In the genomic region with DNA sequence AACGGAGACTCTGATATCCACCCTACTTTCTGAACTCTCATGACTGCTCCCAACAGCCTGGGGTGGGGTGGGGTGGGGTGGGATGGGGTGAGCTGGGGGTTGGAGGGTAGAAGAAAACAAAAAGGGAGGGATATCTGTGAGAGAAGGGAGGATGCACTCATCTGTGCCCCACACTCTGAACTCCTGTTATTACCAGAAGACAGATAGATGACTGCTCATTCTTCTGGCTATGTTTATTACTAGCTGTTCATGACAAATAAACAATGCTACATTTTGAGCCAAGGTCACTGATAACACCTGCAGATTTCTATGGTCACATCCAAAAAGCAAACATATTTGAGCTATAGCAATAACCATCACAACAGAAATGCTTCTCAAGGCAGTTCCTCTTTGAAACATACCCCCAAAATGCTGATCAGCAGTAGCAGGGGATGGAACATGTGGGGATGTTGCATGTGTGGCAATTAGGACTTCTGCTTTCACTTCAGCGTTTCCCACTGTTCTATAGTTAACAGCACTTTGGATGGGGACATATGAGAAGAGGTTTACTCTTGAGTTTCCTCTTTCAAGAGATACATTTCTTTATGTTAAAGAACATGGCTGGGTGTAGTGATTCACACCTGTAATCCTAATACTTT, we compare ENCODE assay signal across 8 cellular contexts. TPM values are rescaled to one million over a fixed set of nuclear protein-coding genes. Genes with fewer than 3 reads are reported as not detected.
DNase-seq lines count a peak whose midpoint lies in the region; ATAC-seq and TF ChIP-seq lines count a peak whose summit lies in the region.

No MANE protein-coding gene starts in this region.

- no peaks in the 10 kb centered on the region for H4K20me1 ChIP-seq in mammary epithelial cell (ENCODE audit: insufficient read depth, low read length)

- no peaks in the 10 kb centered on the region for H3K27me3 Mint-ChIP-seq in naive thymus-derived CD4-positive, alpha-beta T cell

- H3K4me3 ChIP-seq in mammary epithelial cell (replicated peaks in 1 of 3; ENCODE audit: insufficient read depth in 1 of 3, low read depth in 2 of 3, low read length in 3 of 3), result no peak overlapping the region
- H3K4me3 ChIP-seq in naive thymus-derived CD4-positive, alpha-beta T cell (ENCODE audit: low read length), result peak overlapping the region; percentile 5

- H3K4me1 ChIP-seq in mammary epithelial cell (ENCODE audit: insufficient read depth, low read length), result peaks cover 19% of the 10 kb centered on the region
- H3K4me1 ChIP-seq in naive thymus-derived CD4-positive, alpha-beta T cell (ENCODE audit: control insufficient read depth in 2 of 2, insufficient read depth in 2 of 2, low read length in 2 of 2), result peaks cover 61 to 81% of the 10 kb centered on the region in 2 donors

- no peak for TF ChIP-seq CTCF in C4-2B (conservative IDR thresholded peaks at IDR 0.05)
- TF ChIP-seq CTCF in mammary epithelial cell (conservative IDR thresholded peaks at IDR 0.05 in 1 of 2, IDR thresholded peaks at IDR 0.05 in 1 of 2; ENCODE audit: extremely low read depth in 1 of 2, insufficient read depth in 1 of 2, low read depth in 1 of 2, low read length in 2 of 2), result no peak

- DNase-seq in NAMALWA (ENCODE audit: low spot score) (peak; percentile 88), mammary epithelial cell (no peak), posterior cingulate gyrus (no peak), mucosa of gallbladder (ENCODE audit: low spot score) (no peak)
- no peak for DNase-seq in naive thymus-derived CD4-positive, alpha-beta T cell

- CTCF ChIA-PET in mammary epithelial cell (lab: Charles Lee; ENCODE audit: low non-redundant PET), result no interaction called here
- CTCF ChIA-PET in naive thymus-derived CD4-positive, alpha-beta T cell (lab: Charles Lee), result interaction anchor here (1.2 to 1.5 kb wide), 2 partner anchors 8 to 29 kb away, joined by 3 to 6 read pairs; no protein-coding TSS in a partner anchor

- H3K9ac ChIP-seq in mammary epithelial cell (ENCODE audit: insufficient read depth, low read length), result no peak overlapping the region

- in situ Hi-C loops in mammary epithelial cell (cut with MboI; ENCODE audit: low sequenced_read_pairs in 2 of 2), result no loop called here

- no TSS peak for BruUV-seq in mammary epithelial cell (replicated peaks; lab: Mats Ljungman, UMichigan)

- WGBS in mammary epithelial cell (ENCODE audit: low coverage, missing lambda C conversion rate), result 64% methylated on average over 1 of the region's 2 CpGs

- peak overlapping the region; percentile 77 to 96 (median 91) for H3K27ac Mint-ChIP-seq in naive thymus-derived CD4-positive, alpha-beta T cell

- H2AFZ ChIP-seq in mammary epithelial cell (ENCODE audit: low read depth, low read length), result no peak overlapping the region

- H3K27ac ChIP-seq in C4-2B (peak overlapping the region; percentile 36), mammary epithelial cell (ENCODE audit: insufficient read depth, low read depth, low read length) (no peak overlapping the region)
- H3K27ac ChIP-seq in naive thymus-derived CD4-positive, alpha-beta T cell (ENCODE audit: low read depth, low read length), result peak overlapping the region; percentile 68

- H3K36me3 Mint-ChIP-seq in naive thymus-derived CD4-positive, alpha-beta T cell, result peaks cover 0 to 15% (median 13%) of the 10 kb centered on the region in 5 donors

- peak overlapping the region; percentile 70 to 89 (median 79) for H3K4me3 Mint-ChIP-seq in naive thymus-derived CD4-positive, alpha-beta T cell

- peak; percentile 75 for ATAC-seq in naive thymus-derived CD4-positive, alpha-beta T cell
- ATAC-seq in HG02588 (IDR thresholded peaks at IDR 0.05; ENCODE audit: unreplicated experiment) (no peak), HG03457 (IDR thresholded peaks at IDR 0.05; ENCODE audit: unreplicated experiment) (no peak)

- H3K9me3 Mint-ChIP-seq in naive thymus-derived CD4-positive, alpha-beta T cell, result peaks cover 0 to 4% (median 0%) of the 10 kb centered on the region in 11 donors

- POLR2A ChIA-PET in naive thymus-derived CD4-positive, alpha-beta T cell (lab: Charles Lee), result interaction anchor here (0.6 to 3.1 kb wide), 8 partner anchors 10 to 281 kb away, joined by 3 to 10 read pairs (median 3); a partner anchor contains a TSS

- peaks cover 5% of the 10 kb centered on the region for H3K36me3 ChIP-seq in mammary epithelial cell (ENCODE audit: insufficient read depth, low read length)
- H3K36me3 ChIP-seq in naive thymus-derived CD4-positive, alpha-beta T cell (ENCODE audit: control insufficient read depth in 2 of 3, insufficient read depth in 3 of 3, low read length in 3 of 3), result no peaks in the 10 kb centered on the region

- dilution Hi-C loops in mammary epithelial cell (cut with HindIII; ENCODE audit: low sequenced_read_pairs), result no loop called here

- no peaks in the 10 kb centered on the region for H3K9me3 ChIP-seq in mammary epithelial cell (replicated peaks; ENCODE audit: insufficient read depth, low read length)
- H3K9me3 ChIP-seq in naive thymus-derived CD4-positive, alpha-beta T cell (ENCODE audit: control insufficient read depth in 2 of 3, low read length in 3 of 3), result no peaks in the 10 kb centered on the region

- H3K79me2 ChIP-seq in mammary epithelial cell (ENCODE audit: insufficient read depth, low read length), result peaks cover 96% of the 10 kb centered on the region

- H3K4me2 ChIP-seq in mammary epithelial cell (ENCODE audit: insufficient read depth, low read depth, low read length), result peak overlapping the region; percentile 70

- H3K27me3 ChIP-seq in mammary epithelial cell (ENCODE audit: insufficient read depth, low read length), result no peaks in the 10 kb centered on the region
- no peaks in the 10 kb centered on the region for H3K27me3 ChIP-seq in naive thymus-derived CD4-positive, alpha-beta T cell (ENCODE audit: control insufficient read depth in 2 of 2, insufficient read depth in 2 of 2, low read length in 2 of 2)

- peaks cover 58 to 91% (median 81%) of the 10 kb centered on the region in 7 donors for H3K4me1 Mint-ChIP-seq in naive thymus-derived CD4-positive, alpha-beta T cell

- intact Hi-C loops in mammary epithelial cell (cut with micrococcal nuclease), result loop anchor here (5.0 kb wide), 1 partner anchor 52 kb away; no protein-coding TSS in a partner anchor
- intact Hi-C loops in naive thymus-derived CD4-positive, alpha-beta T cell (cut with micrococcal nuclease), result loop anchor here (1.0 to 5.0 kb wide), 3 partner anchors 10 to 87 kb away; no protein-coding TSS in a partner anchor
- intact Hi-C loops in posterior cingulate gyrus (cut with DNase I), result no loop called here

RNA-seq across cellular contexts. Expression of a gene that starts 43.3 kb away (rescaled TPM):
- total RNA-seq in mammary epithelial cell (1 to 10 TPM in 1 of 2 donors, under 1 TPM in 1; 0.50 to 2.3 TPM), mucosa of gallbladder (0.09 TPM)
- polyA plus RNA-seq in mammary epithelial cell, result 3.1 TPM
- polyA minus RNA-seq in mammary epithelial cell, result not detected
- under 1 TPM in 3 of 5 experiments, not detected in 2; 0.24 to 0.93 (median 0.45) TPM for total RNA-seq in naive thymus-derived CD4-positive, alpha-beta T cell
- polyA plus RNA-seq in naive thymus-derived CD4-positive, alpha-beta T cell, result under 1 TPM; 0.09 to 0.13 TPM

RNA-seq across cellular contexts. Expression of a gene that starts 52.6 kb away (rescaled TPM):
- total RNA-seq in mammary epithelial cell (1 to 10 TPM; 1.7 to 2.7 TPM), mucosa of gallbladder (5.4 TPM)
- 1.4 TPM for polyA plus RNA-seq in mammary epithelial cell
- polyA minus RNA-seq in mammary epithelial cell, result 8.2 TPM
- total RNA-seq in naive thymus-derived CD4-positive, alpha-beta T cell, result under 1 TPM in 1 of 5 experiments, not detected in 4; 0.24 TPM
- polyA plus RNA-seq in naive thymus-derived CD4-positive, alpha-beta T cell, result not detected

RNA-seq across cellular contexts. Expression of a gene that starts 54.3 kb away (rescaled TPM):
- total RNA-seq in mammary epithelial cell (100 to 1,000 TPM in 1 of 2 donors, 10 to 100 TPM in 1; 32.2 to 138 TPM), mucosa of gallbladder (124 TPM)
- polyA plus RNA-seq in mammary epithelial cell, result 58.1 TPM
- polyA minus RNA-seq in mammary epithelial cell, result 246 TPM
- 100 to 1,000 TPM; 136 to 177 (median 145) TPM for total RNA-seq in naive thymus-derived CD4-positive, alpha-beta T cell
- polyA plus RNA-seq in naive thymus-derived CD4-positive, alpha-beta T cell, result 10 to 100 TPM; 78.4 to 85.0 TPM
